In genomic region chr7:131329176-131329570, GRCh38 we compare ENCODE assay signal across 8 cellular contexts. TPM values are rescaled to one million over a fixed set of nuclear protein-coding genes. Genes with fewer than 3 reads are reported as not detected.
DNase-seq lines count a peak whose midpoint lies in the region; ATAC-seq and TF ChIP-seq lines count a peak whose summit lies in the region.

No MANE protein-coding gene starts in this region.

- ATAC-seq in natural killer cell treated with Interleukin-12 subunit alpha and Interleukin-12 subunit beta and Interleukin-15 and Interleukin-18, amount 100 ng/mL, for 72 hours = no peak

- H3K36me3 Mint-ChIP-seq in natural killer cell treated with Interleukin-12 subunit alpha and Interleukin-12 subunit beta and Interleukin-15 and Interleukin-18, amount 100 ng/mL, for 72 hours = peaks cover 5% of the 10 kb centered on the region

- no peak overlapping the region for H3K27ac ChIP-seq in duodenal mucosa (ENCODE audit: low read depth, low read length)

- H3K9ac ChIP-seq in duodenal mucosa (ENCODE audit: low read depth in 1 of 2, low read length in 2 of 2) = no peak overlapping the region

- CTCF ChIA-PET in BJ (lab: Yijun Ruan, JAX) = no interaction called here

- POLR2A ChIA-PET in BJ (lab: Charles Lee) = no interaction called here

- H3K27ac Mint-ChIP-seq in natural killer cell treated with Interleukin-12 subunit alpha and Interleukin-12 subunit beta and Interleukin-15 and Interleukin-18, amount 100 ng/mL, for 72 hours = peak overlapping the region; percentile 95 to 96

- H3K4me3 ChIP-seq in BJ (ENCODE audit: low read depth, low read length) (peak overlapping the region; percentile 84), LNCaP clone FGC (ENCODE audit: low read depth, low read length) (peak overlapping the region; percentile 96), duodenal mucosa (ENCODE audit: low read depth in 1 of 2, low read length in 2 of 2) (peak overlapping the region; percentile 83 to 97)

- H3K9me3 Mint-ChIP-seq in natural killer cell treated with Interleukin-12 subunit alpha and Interleukin-12 subunit beta and Interleukin-15 and Interleukin-18, amount 100 ng/mL, for 72 hours = no peaks in the 10 kb centered on the region

- peak overlapping the region; percentile 92 for H3K4me3 Mint-ChIP-seq in natural killer cell treated with Interleukin-12 subunit alpha and Interleukin-12 subunit beta and Interleukin-15 and Interleukin-18, amount 100 ng/mL, for 72 hours

- TF ChIP-seq CTCF in BJ (IDR thresholded peaks at IDR 0.05; ENCODE audit: insufficient read depth, low read depth, low read length) (no peak), LNCaP clone FGC (IDR thresholded peaks at IDR 0.05; ENCODE audit: control insufficient read depth, extremely low read depth, insufficient read depth) (no peak)

- DNase-seq in BJ (ENCODE audit: low read depth) (no peak), LNCaP clone FGC (ENCODE audit: low read depth) (no peak), NCI-H526 (lab: John Stamatoyannopoulos, UW) (no peak), iPS-NIHi7 (ENCODE audit: extremely low spot score) (no peak), HuH-7.5 (ENCODE audit: low spot score) (no peak)
- DNase-seq in natural killer cell treated with Interleukin-12 subunit alpha and Interleukin-12 subunit beta and Interleukin-15 and Interleukin-18, amount 100 ng/mL, for 72 hours (ENCODE audit: low spot score) = no peak
- no peak for DNase-seq in activated effector memory CD4-positive, alpha-beta T cell treated with anti-CD3 and anti-CD28 coated beads, Interleukin-2, amount 50 U/mL, for 16 hours

- no peaks in the 10 kb centered on the region for H3K27me3 Mint-ChIP-seq in natural killer cell treated with Interleukin-12 subunit alpha and Interleukin-12 subunit beta and Interleukin-15 and Interleukin-18, amount 100 ng/mL, for 72 hours

- H3K36me3 ChIP-seq in BJ (ENCODE audit: control insufficient read depth, insufficient read depth, low read length) (no peaks in the 10 kb centered on the region), duodenal mucosa (ENCODE audit: control insufficient read depth in 1 of 2, insufficient read depth in 2 of 2, low read length in 2 of 2) (no peaks in the 10 kb centered on the region)

- peaks cover 40 to 58% of the 10 kb centered on the region in 2 donors for H3K4me1 Mint-ChIP-seq in natural killer cell treated with Interleukin-12 subunit alpha and Interleukin-12 subunit beta and Interleukin-15 and Interleukin-18, amount 100 ng/mL, for 72 hours (ENCODE audit: low read depth in 2 of 2)

- no peaks in the 10 kb centered on the region for H3K9me3 ChIP-seq in duodenal mucosa (ENCODE audit: control insufficient read depth in 1 of 2, low read length in 2 of 2)

- peaks cover 23% of the 10 kb centered on the region in 2 donors for H3K4me1 ChIP-seq in duodenal mucosa (ENCODE audit: control insufficient read depth in 1 of 2, insufficient read depth in 2 of 2, low read length in 2 of 2)

- no peaks in the 10 kb centered on the region for H3K27me3 ChIP-seq in BJ (ENCODE audit: control insufficient read depth, insufficient read depth, low read length)
- no peaks in the 10 kb centered on the region for H3K27me3 ChIP-seq in duodenal mucosa (ENCODE audit: control insufficient read depth in 1 of 2, insufficient read depth in 2 of 2, low read length in 2 of 2)

RNA-seq across cellular contexts. Expression of gene MKLN1, which starts 1.5 kb away (rescaled TPM):
- polyA plus RNA-seq in BJ (2011; rRNA removed) = 25.6 and 52.9 TPM in 2 replicates
- 81.9 and 92.6 TPM in 2 replicates for polyA minus RNA-seq in BJ (2011; rRNA and poly(A)+ RNA removed)
- 10 to 100 TPM; 46.7 to 56.2 TPM for total RNA-seq in natural killer cell treated with Interleukin-12 subunit alpha and Interleukin-12 subunit beta and Interleukin-15 and Interleukin-18, amount 100 ng/mL, for 72 hours
